Comparison of ENCODE assay signal across 18 cellular contexts in genomic region chr14:104546591-104547309, GRCh38. TPM values are rescaled to one million over a fixed set of nuclear protein-coding genes. Genes with fewer than 3 reads are reported as not detected.
DNase-seq lines count a peak whose midpoint lies in the region; TF ChIP-seq lines count a peak whose summit lies in the region.
"Had no signal": no experiment of that assay in that cellular context is flagged by ENCODE, and none has a peak within 500 bp of the region (broad histone marks: within the 10 kb centered on the region; RNA-seq: fewer than 3 reads in every experiment).

No MANE protein-coding gene starts in this region.

- H3K27me3 Mint-ChIP-seq in activated naive CD4-positive, alpha-beta T cell treated with anti-CD3 and anti-CD28 coated beads for 36 hours (ENCODE audit: low read depth), result peaks cover 6% of the 10 kb centered on the region

- H3K27me3 ChIP-seq in dorsolateral prefrontal cortex, result peaks cover 0 to 17% (median 0%) of the 10 kb centered on the region in 45 donors
- H3K27me3 ChIP-seq in prostate gland (replicated peaks; ENCODE audit: insufficient read depth), result peaks cover 14% of the 10 kb centered on the region
- H3K27me3 ChIP-seq: BE2C had no signal

- no peaks in the 10 kb centered on the region for H3K36me3 ChIP-seq in prostate gland
- H3K36me3 ChIP-seq: BE2C had no signal

- no peak for TF ChIP-seq POLR2A in prostate gland (IDR thresholded peaks at IDR 0.05)

- no peaks in the 10 kb centered on the region for H3K4me1 ChIP-seq in prostate gland (replicated peaks)

- no peaks in the 10 kb centered on the region for H3K36me3 Mint-ChIP-seq in activated naive CD4-positive, alpha-beta T cell treated with anti-CD3 and anti-CD28 coated beads for 36 hours (ENCODE audit: low read depth)
- H3K36me3 Mint-ChIP-seq: CD4-positive, alpha-beta memory T cell had no signal

- no peaks in the 10 kb centered on the region for H3K9me3 Mint-ChIP-seq in activated naive CD4-positive, alpha-beta T cell treated with anti-CD3 and anti-CD28 coated beads for 36 hours
- H3K9me3 Mint-ChIP-seq: CD4-positive, alpha-beta memory T cell; GM23338 had no signal

- DNase-seq in activated naive CD4-positive, alpha-beta T cell treated with anti-CD3 and anti-CD28 coated beads for 36 hours, result peak; percentile 2
- DNase-seq in activated naive CD4-positive, alpha-beta T cell treated with Interleukin-2 at 50 U/mL for 16 hours, result no peak
- DNase-seq in NCI-H1694 (lab: John Stamatoyannopoulos, UW) (peak; percentile 84), dorsolateral prefrontal cortex (peak in 6 of 10 donors; percentile 2 to 42 (median 20)), retina (peak; percentile 7), KG1 (lab: John Stamatoyannopoulos, UW) (no peak), prostate gland (ENCODE audit: low spot score) (no peak), NCI-H1092 treated with DMSO at 0.1 percent for 48 hours (lab: John Stamatoyannopoulos, UW) (no peak)
- DNase-seq: CD4-positive, alpha-beta memory T cell; DND-41; GDM1; NCI-H1436 treated with DMSO at 0.1 percent for 48 hours; NCI-H2107; NCI-H774; Right ventricle myocardium superior had no signal

- 79% methylated on average over 19 of the region's 19 CpGs for whole genome bisulfite sequencing in prostate gland

- no peaks in the 10 kb centered on the region for H3K4me1 Mint-ChIP-seq in activated naive CD4-positive, alpha-beta T cell treated with anti-CD3 and anti-CD28 coated beads for 36 hours (ENCODE audit: low read depth)
- H3K4me1 Mint-ChIP-seq: CD4-positive, alpha-beta memory T cell had no signal

- no peak overlapping the region for H3K4me3 Mint-ChIP-seq in activated naive CD4-positive, alpha-beta T cell treated with anti-CD3 and anti-CD28 coated beads for 36 hours
- H3K4me3 Mint-ChIP-seq: CD4-positive, alpha-beta memory T cell; GM23338 had no signal

- TF ChIP-seq CTCF in dorsolateral prefrontal cortex (IDR thresholded peaks at IDR 0.05 in 54 of 56, conservative IDR thresholded peaks at IDR 0.05 in 2 of 56; ENCODE audit: low read depth in 1 of 56, partially characterized antibody in 56 of 56) (no peak), prostate gland (IDR thresholded peaks at IDR 0.05) (no peak)

- H3K9me3 ChIP-seq in prostate gland, result no peaks in the 10 kb centered on the region
- H3K9me3 ChIP-seq: BE2C had no signal

- intact Hi-C loops in activated naive CD4-positive, alpha-beta T cell treated with anti-CD3 and anti-CD28 coated beads for 36 hours (cut with micrococcal nuclease), result no loop called here
- intact Hi-C loops in dorsolateral prefrontal cortex (cut with DNase I), result no loop called here
- intact Hi-C loops in prostate gland (cut with DNase I), result no loop called here

- H3K27ac Mint-ChIP-seq in activated naive CD4-positive, alpha-beta T cell treated with anti-CD3 and anti-CD28 coated beads for 36 hours, result no peak overlapping the region
- H3K27ac Mint-ChIP-seq: CD4-positive, alpha-beta memory T cell; GM23338 had no signal

- CTCF ChIA-PET in activated naive CD4-positive, alpha-beta T cell treated with anti-CD3 and anti-CD28 coated beads for 36 hours (lab: Charles Lee), result no interaction called here

- H3K4me3 ChIP-seq in dorsolateral prefrontal cortex (no peak overlapping the region), prostate gland (no peak overlapping the region)
- H3K4me3 ChIP-seq: GM23338 had no signal

- H3K27ac ChIP-seq in dorsolateral prefrontal cortex (no peak overlapping the region), prostate gland (no peak overlapping the region)

RNA-seq across cellular contexts. Expression of gene C14orf180, which starts 32.8 kb away (rescaled TPM):
- not detected for total RNA-seq in activated naive CD4-positive, alpha-beta T cell treated with anti-CD3 and anti-CD28 coated beads for 36 hours
- total RNA-seq in dorsolateral prefrontal cortex (under 1 TPM in 4 of 120 experiments, not detected in 116; 0.24 to 0.41 (median 0.36) TPM), prostate gland (under 1 TPM in 1 of 2 donors, not detected in 1; 0.32 TPM)
- total RNA-seq: CD4-positive, alpha-beta memory T cell; GM23338; HT1080 had no signal

RNA-seq across cellular contexts. Expression of gene TMEM179, which starts 57.8 kb away (rescaled TPM):
- total RNA-seq in activated naive CD4-positive, alpha-beta T cell treated with anti-CD3 and anti-CD28 coated beads for 36 hours, result under 1 TPM; 0.17 to 0.21 TPM
- 100 to 1,000 TPM in 32 of 120 experiments, 10 to 100 TPM in 88; 45.0 to 133 (median 88.7) TPM for total RNA-seq in dorsolateral prefrontal cortex
- 1 to 10 TPM; 1.4 to 6.0 TPM for total RNA-seq in prostate gland
- total RNA-seq: CD4-positive, alpha-beta memory T cell; Right ventricle myocardium superior had no signal

Comparison
In these comparisons a context has a peak if more than half of its experiments do, and no peak if none do; other contexts are left out.
1. DNase-seq: peak in activated naive CD4-positive, alpha-beta T cell treated with anti-CD3 and anti-CD28 coated beads for 36 hours (single experiment), NCI-H1694 (single experiment), dorsolateral prefrontal cortex (6 of 10) and retina (single experiment); none in activated naive CD4-positive, alpha-beta T cell treated with Interleukin-2 at 50 U/mL for 16 hours (single experiment), KG1 (single experiment), prostate gland (single experiment) and NCI-H1092 treated with DMSO at 0.1 percent for 48 hours (single experiment).
2. RNA of gene TMEM179, which starts 57.8 kb away (total RNA-seq): 45.0 to 133 TPM in dorsolateral prefrontal cortex; 1.4 to 6.0 TPM in prostate gland and 0.17 to 0.21 TPM in activated naive CD4-positive, alpha-beta T cell treated with anti-CD3 and anti-CD28 coated beads for 36 hours; every median in the first group is over 4 times any median in the second.